In genomic region chr3:121948641-121949040, GRCh38 we compare ENCODE assay signal across 24 cellular contexts. TPM values are rescaled to one million over a fixed set of nuclear protein-coding genes. Genes with fewer than 3 reads are reported as not detected.
A peak's percentile ranks its signal among the peaks of the same experiment; 100 is the strongest.
DNase-seq lines count a peak whose midpoint lies in the region; ATAC-seq, FAIRE-seq and TF ChIP-seq lines count a peak whose summit lies in the region.
"Had no signal": no experiment of that assay in that cellular context is flagged by ENCODE, and none has a peak within 500 bp of the region (broad histone marks: within the 10 kb centered on the region; RNA-seq: fewer than 3 reads in every experiment).

No MANE protein-coding gene starts in this region.

- H3K27ac ChIP-seq in PC-3 (ENCODE audit: low read length): no peak overlapping the region
- H3K27ac ChIP-seq: BLaER1 treated with 17β-estradiol and CSF1 and Interleukin-3, amounts not matched to agents 10 nM and 100 nM; C4-2B had no signal

- no peaks in the 10 kb centered on the region for H3K9me2 ChIP-seq in PC-3 (replicated peaks; ENCODE audit: low read length)

- intact Hi-C loops in PC-3 (cut with micrococcal nuclease): no loop called here

- no peaks in the 10 kb centered on the region for H3K79me2 ChIP-seq in PC-3 (ENCODE audit: low read length)

- no peaks in the 10 kb centered on the region for H3F3A ChIP-seq in PC-3 (ENCODE audit: low read length, unreplicated experiment)

- ATAC-seq in PC-3: peak; percentile 49
- no peak for ATAC-seq in GM21786 (IDR thresholded peaks at IDR 0.05; ENCODE audit: unreplicated experiment)
- ATAC-seq: CD8-positive, alpha-beta T cell; GM12878 had no signal

- BruUV-seq in PC-3 (replicated peaks; lab: Mats Ljungman, UMichigan): no TSS peak

- 0 out of 2 replicates have a peak, but pooled peaks cover 4% of the 10 kb centered on the region for H3K9me3 ChIP-seq in PC-3 (ENCODE audit: low read length)
- H3K9me3 ChIP-seq: Caco-2 had no signal

- no peak overlapping the region for H3K4me2 ChIP-seq in PC-3 (ENCODE audit: low read length)
- H3K4me2 ChIP-seq: BLaER1 treated with 17β-estradiol and CSF1 and Interleukin-3, amounts not matched to agents 10 nM and 100 nM had no signal

- H3K36me3 ChIP-seq in PC-3 (ENCODE audit: low read depth, low read length): no peaks in the 10 kb centered on the region

- H3K4me3 ChIP-seq in PC-3 (ENCODE audit: low read length) (no peak overlapping the region), epithelial cell of esophagus (ENCODE audit: low read length) (no peak overlapping the region)
- H3K4me3 ChIP-seq: BLaER1 treated with 17β-estradiol and CSF1 and Interleukin-3, amounts not matched to agents 10 nM and 100 nM; GM12878 had no signal

- no peaks in the 10 kb centered on the region for H3K27me3 ChIP-seq in PC-3 (ENCODE audit: low read length)
- H3K27me3 ChIP-seq: BLaER1 treated with 17β-estradiol and CSF1 and Interleukin-3, amounts not matched to agents 10 nM and 100 nM had no signal

- no peak overlapping the region for H2AFZ ChIP-seq in PC-3 (ENCODE audit: low read length)

- no peak for FAIRE-seq in D721Med (lab: Jason Lieb, UNC)
- FAIRE-seq: A204.1, GM12878, GM12892, GM18507 had no signal

- POLR2A ChIA-PET in PC-3 (lab: Charles Lee; ENCODE audit: unreplicated experiment): no interaction called here

- CTCF ChIA-PET in PC-3 (lab: Charles Lee): interaction anchor here (0.6 kb wide), 1 partner anchor 46 kb away, joined by 5 read pairs; no protein-coding TSS in a partner anchor

- H4K20me1 ChIP-seq in PC-3 (ENCODE audit: low read length): no peaks in the 10 kb centered on the region
- H4K20me1 ChIP-seq: BLaER1 treated with 17β-estradiol and CSF1 and Interleukin-3, amounts not matched to agents 10 nM and 100 nM had no signal

- peaks cover 6% of the 10 kb centered on the region for H3K4me1 ChIP-seq in PC-3 (ENCODE audit: insufficient read depth, low read length)
- H3K4me1 ChIP-seq: BLaER1 treated with 17β-estradiol and CSF1 and Interleukin-3, amounts not matched to agents 10 nM and 100 nM had no signal

- TF ChIP-seq CTCF in PC-3 (conservative IDR thresholded peaks at IDR 0.05; ENCODE audit: low read depth, low read length) (no peak), epithelial cell of esophagus (IDR thresholded peaks at IDR 0.05; ENCODE audit: insufficient read depth, low read depth, low read length, missing control alignments) (no peak), D721Med (IDR thresholded peaks at IDR 0.05; ENCODE audit: insufficient read depth, missing control alignments) (no peak)

- DNase-seq in PC-3 (peak; percentile 52), amniotic epithelial cell (ENCODE audit: low read depth) (peak; percentile 12), epithelial cell of esophagus (ENCODE audit: low read depth) (peak; percentile 35), NCI-H128 (lab: John Stamatoyannopoulos, UW; ENCODE audit: unreplicated experiment) (no peak), D721Med (ENCODE audit: insufficient read length, low spot score) (no peak)
- DNase-seq: 8988T; AML-193; Caco-2; Calu3; CD4-positive, alpha-beta T cell; CD8-positive, alpha-beta T cell; DMS 273 treated with DMSO at 0.1 percent for 48 hours; DMS153; DMS79; DND-41; EL; GDM1 had no signal

- no peak overlapping the region for H3K9ac ChIP-seq in PC-3 (ENCODE audit: low read length)
- H3K9ac ChIP-seq: BLaER1 treated with 17β-estradiol and CSF1 and Interleukin-3, amounts not matched to agents 10 nM and 100 nM had no signal

RNA-seq across cellular contexts. Expression of gene SLC15A2, which starts 54.4 kb away (rescaled TPM):
- total RNA-seq in PC-3 (2014; rRNA removed): 0.12 and 0.91 TPM in 2 replicates

Comparison
In these comparisons a context has a peak if more than half of its experiments do, and no peak if none do; other contexts are left out.
1. DNase-seq: peak in PC-3 (single experiment), amniotic epithelial cell (single experiment) and epithelial cell of esophagus (single experiment); none in NCI-H128 (single experiment) and D721Med (single experiment).